Comparison of ENCODE assay signal across 8 cellular contexts in the genomic region with DNA sequence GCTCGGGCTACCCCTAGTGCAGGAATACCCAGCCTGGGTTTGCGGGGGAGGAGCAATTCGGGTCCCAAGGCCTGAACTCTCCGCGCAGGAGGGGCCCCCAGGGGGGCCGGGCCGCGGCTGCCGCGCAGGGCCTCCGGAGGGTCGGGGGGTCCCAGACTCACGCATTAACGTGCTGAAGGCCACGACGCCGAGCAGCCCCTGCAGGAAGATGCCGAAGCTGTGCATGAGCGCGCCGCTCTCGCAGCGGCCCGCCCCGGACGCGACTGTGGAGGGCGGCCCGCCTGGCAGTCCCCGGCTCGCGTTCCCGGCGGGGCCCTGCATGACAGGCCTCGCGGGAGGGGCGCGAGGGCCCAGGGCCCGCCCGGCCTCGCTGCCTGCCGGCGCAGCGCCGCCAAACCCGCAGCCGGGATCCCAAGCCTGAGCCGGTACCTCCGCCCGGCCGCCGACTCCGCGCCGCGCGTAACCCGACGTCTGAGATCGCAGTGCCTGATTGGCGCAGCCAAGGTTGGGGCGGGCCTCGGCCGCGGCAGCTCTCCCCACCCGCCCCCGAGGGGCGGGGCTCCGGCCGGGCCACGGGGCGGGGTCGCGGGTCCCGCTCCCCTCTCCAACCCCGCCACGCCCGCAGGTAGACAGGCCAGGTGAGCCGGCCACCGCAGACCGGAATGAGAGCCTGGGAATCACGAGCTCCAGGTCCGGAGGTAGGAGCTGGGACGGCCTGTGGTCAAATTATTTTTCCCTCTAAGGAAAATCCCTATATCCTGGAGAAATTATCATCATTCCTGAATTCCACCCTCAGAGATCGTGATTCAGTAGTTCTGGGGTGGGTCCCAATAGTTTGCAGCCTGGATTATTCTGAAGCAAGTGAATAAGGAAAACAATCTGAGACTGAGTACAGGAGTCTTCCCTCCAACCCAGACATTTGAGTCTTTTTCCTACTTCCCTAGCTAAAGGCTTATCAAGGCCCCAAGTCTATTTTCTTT. TPM values are rescaled to one million over a fixed set of nuclear protein-coding genes. Genes with fewer than 3 reads are reported as not detected.
DNase-seq lines count a peak whose midpoint lies in the region; ATAC-seq, FAIRE-seq and TF ChIP-seq lines count a peak whose summit lies in the region.

A gene (minus strand): TSS at position 419 of the 980 bp plus-strand sequence. CDS start 98 bp downstream, at position 321.

- peak; percentile 75 for TF ChIP-seq POLR2A in GM18505 (IDR thresholded peaks at IDR 0.05; ENCODE audit: borderline replicate concordance, extremely low read depth, insufficient read depth, insufficient read length)

- intact Hi-C loops in aorta (cut with DNase I), result loop anchor here in 1 of 2 donors (5.0 kb wide), 2 partner anchors 125 to 215 kb away; a partner anchor contains a TSS

- H2AFZ ChIP-seq in astrocyte (ENCODE audit: low read depth, low read length) (peak within 1 kb of the TSS; percentile 79), hepatocyte (peak within 1 kb of the TSS; percentile 62)

- peak; percentile 13 for DNase-seq in NCI-H187 treated with DMSO at 0.1 percent for 48 hours (lab: John Stamatoyannopoulos, UW)
- DNase-seq in T-helper 9 cell, result peak; percentile 81
- peak; percentile 61 for DNase-seq in astrocyte (ENCODE audit: low read depth)
- peak; percentile 93 for DNase-seq in hepatocyte (ENCODE audit: low spot score)
- DNase-seq in retina, result peak; percentile 73
- peak; percentile 93 to 97 for DNase-seq in aorta

- H3K4me3 ChIP-seq in astrocyte (ENCODE audit: insufficient read depth, low read depth, low read length) (peak within 1 kb of the TSS; percentile 77), hepatocyte (peak within 1 kb of the TSS; percentile 62), aorta (ENCODE audit: low read length in 2 of 2) (peak within 1 kb of the TSS; percentile 75 to 79)

- no peaks in the 10 kb centered on the region for H3K9me2 ChIP-seq in hepatocyte (replicated peaks; ENCODE audit: insufficient read depth)

- H3K4me1 Mint-ChIP-seq in astrocyte (ENCODE audit: low read depth, unreplicated experiment), result no peaks in the 10 kb centered on the region

- FAIRE-seq in astrocyte (lab: Jason Lieb, UNC), result no peak

- peaks cover 31% of the 10 kb centered on the region for H4K20me1 ChIP-seq in astrocyte (ENCODE audit: insufficient read depth, low read length)
- H4K20me1 ChIP-seq in hepatocyte (ENCODE audit: insufficient read depth, poor library complexity, severe bottlenecking), result no peaks in the 10 kb centered on the region

- H3K27ac ChIP-seq in astrocyte (ENCODE audit: low read depth, low read length) (peak within 1 kb of the TSS; percentile 30), hepatocyte (peak within 1 kb of the TSS; percentile 47), aorta (ENCODE audit: low read depth in 1 of 2, low read length in 2 of 2) (peak within 1 kb of the TSS; percentile 61 to 62)

- H3K36me3 Mint-ChIP-seq in astrocyte (ENCODE audit: low read depth, unreplicated experiment), result peaks cover 8% of the 10 kb centered on the region

- no peaks in the 10 kb centered on the region for H3K9me3 ChIP-seq in astrocyte (ENCODE audit: insufficient read depth, low read depth, low read length)
- H3K9me3 ChIP-seq in hepatocyte (ENCODE audit: low read depth), result no peaks in the 10 kb centered on the region
- H3K9me3 ChIP-seq in aorta (ENCODE audit: control insufficient read depth, low read length), result no peaks in the 10 kb centered on the region

- peak within 1 kb of the TSS; percentile 80 for H3K9ac ChIP-seq in astrocyte (ENCODE audit: low read length)

- H3K4me2 ChIP-seq in astrocyte (ENCODE audit: low read length) (peak within 1 kb of the TSS; percentile 96), hepatocyte (peak within 1 kb of the TSS; percentile 97)

- peaks cover 8% of the 10 kb centered on the region for H3K4me1 ChIP-seq in astrocyte (ENCODE audit: insufficient read depth, low read length)
- H3K4me1 ChIP-seq in hepatocyte (ENCODE audit: insufficient read depth), result peaks cover 20% of the 10 kb centered on the region
- H3K4me1 ChIP-seq in aorta (ENCODE audit: control insufficient read depth in 1 of 2, insufficient read depth in 2 of 2, low read length in 2 of 2), result peaks cover 2 to 11% of the 10 kb centered on the region in 2 donors

- ATAC-seq in GM18505 (IDR thresholded peaks at IDR 0.05; ENCODE audit: unreplicated experiment) (peak; percentile 87), HG02884 (IDR thresholded peaks at IDR 0.05; ENCODE audit: unreplicated experiment) (peak; percentile 82), aorta (ENCODE audit: low FRiP score) (peak; percentile 96)

- H3K27me3 ChIP-seq in astrocyte (ENCODE audit: insufficient read depth, low read length) (no peaks in the 10 kb centered on the region), hepatocyte (no peaks in the 10 kb centered on the region), aorta (ENCODE audit: control insufficient read depth in 1 of 2, insufficient read depth in 2 of 2, low read length in 1 of 2) (no peaks in the 10 kb centered on the region)

- 2% methylated on average over 29 of the region's 85 CpGs for WGBS in hepatocyte (ENCODE audit: low lambda C conversion rate, missing lambda C conversion rate)
- WGBS in aorta, 2 donors, result 1% methylated on average over 58 to 85 of the region's 85 CpGs

- H3K4me3 Mint-ChIP-seq in astrocyte (ENCODE audit: unreplicated experiment), result peak within 1 kb of the TSS; percentile 95

- no peaks in the 10 kb centered on the region for H3K9me3 Mint-ChIP-seq in astrocyte (ENCODE audit: unreplicated experiment)

- H3K27ac Mint-ChIP-seq in astrocyte (ENCODE audit: unreplicated experiment), result no peak within 1 kb of the TSS

- no peaks in the 10 kb centered on the region for H3K36me3 ChIP-seq in astrocyte (ENCODE audit: insufficient read depth, low read length)
- no peaks in the 10 kb centered on the region for H3K36me3 ChIP-seq in hepatocyte (replicated peaks; ENCODE audit: insufficient read depth, low read depth)
- no peaks in the 10 kb centered on the region for H3K36me3 ChIP-seq in aorta (ENCODE audit: control insufficient read depth in 1 of 2, insufficient read depth in 2 of 2, low read length in 1 of 2)

- no peak for TF ChIP-seq CTCF in astrocyte (IDR thresholded peaks at IDR 0.05; ENCODE audit: insufficient read depth, low read depth, low read length)
- TF ChIP-seq CTCF in hepatocyte (IDR thresholded peaks at IDR 0.05; ENCODE audit: poor library complexity), result no peak

- peaks cover 2% of the 10 kb centered on the region for H3K27me3 Mint-ChIP-seq in astrocyte (ENCODE audit: low read depth, unreplicated experiment)

- H3K79me2 ChIP-seq in astrocyte (ENCODE audit: insufficient read depth, low read length) (peaks cover 29% of the 10 kb centered on the region), hepatocyte (peaks cover 42% of the 10 kb centered on the region)

RNA-seq across cellular contexts. Expression of the gene that starts here (rescaled TPM):
- total RNA-seq in astrocyte, result 12.1 and 14.7 TPM in 2 replicates
- 14.5 and 23.2 TPM in 2 replicates for total RNA-seq in hepatocyte
- polyA plus RNA-seq in hepatocyte, result 16.2 and 20.4 TPM in 2 replicates
- 10 to 100 TPM; 36.6 to 38.6 TPM for total RNA-seq in aorta
- polyA plus RNA-seq in aorta, result 10 to 100 TPM; 17.7 to 26.6 TPM

Comparison
In these comparisons a context has a peak if more than half of its experiments do, and no peak if none do; other contexts are left out.
1. Peak in every context shown above with its lines: DNase-seq, ATAC-seq, H3K4me3 ChIP-seq and H3K27ac ChIP-seq.
2. DNase-seq: peak in every context shown above with its lines; median percentile 95 in aorta; 93 in hepatocyte; 81 in T-helper 9 cell; 73 in retina; 61 in astrocyte; 13 in NCI-H187 treated with DMSO at 0.1 percent for 48 hours.